27 cellular contexts compared by ENCODE assay signal in genomic region chr12:128626808-128627320, GRCh38.
"Had no signal": no experiment of that assay in that cellular context is flagged by ENCODE, and none has a peak within 500 bp of the region (broad histone marks: within the 10 kb centered on the region; RNA-seq: fewer than 3 reads in every experiment).

No MANE protein-coding gene starts in this region.

- H3K9me3 Mint-ChIP-seq: natural killer cell had no signal

- H3K27ac Mint-ChIP-seq: naive thymus-derived CD4-positive, alpha-beta T cell; natural killer cell; progenitor cell of endocrine pancreas; stimulated activated memory B cell treated with anti-CD40 and anti-IgM and Interleukin-4, amounts not matched to agents 10 μg/mL and 1 μg/mL and 100 μg/mL, for 72 hours; stimulated activated naive CD8-positive, alpha-beta T cell treated with anti-CD3 and anti-CD28 coated beads, Interleukin-15, amount 100 ng/mL, for 72 hours had no signal

- H3K27me3 ChIP-seq: ovary, right lobe of liver, sigmoid colon, thyroid gland, tibial nerve, upper lobe of left lung, vagina had no signal

- H3K36me3 Mint-ChIP-seq: naive thymus-derived CD4-positive, alpha-beta T cell; natural killer cell; stimulated activated memory B cell treated with anti-CD40 and anti-IgM and Interleukin-4, amounts not matched to agents 10 μg/mL and 1 μg/mL and 100 μg/mL, for 72 hours had no signal

- H3K4me1 Mint-ChIP-seq: natural killer cell; stimulated activated memory B cell treated with anti-CD40 and anti-IgM and Interleukin-4, amounts not matched to agents 10 μg/mL and 1 μg/mL and 100 μg/mL, for 72 hours; stimulated activated naive CD8-positive, alpha-beta T cell treated with anti-CD3 and anti-CD28 coated beads, Interleukin-15, amount 100 ng/mL, for 72 hours had no signal

- H3K4me3 ChIP-seq: ovary, psoas muscle, right lobe of liver, sigmoid colon, spleen, thoracic aorta, thyroid gland, tibial nerve, upper lobe of left lung, vagina had no signal

- H3K36me3 ChIP-seq: ovary, right lobe of liver, sigmoid colon, spleen, thoracic aorta, thyroid gland, tibial nerve, upper lobe of left lung, vagina had no signal

- H3K27me3 Mint-ChIP-seq: stimulated activated naive CD8-positive, alpha-beta T cell treated with anti-CD3 and anti-CD28 coated beads, Interleukin-15, amount 100 ng/mL, for 72 hours had no signal

- DNase-seq: naive thymus-derived CD4-positive, alpha-beta T cell; natural killer cell; occipital lobe; ovary; psoas muscle; right cardiac atrium; sigmoid colon; small intestine; spleen; stimulated activated CD4-positive, alpha-beta T cell treated with anti-CD3 and anti-CD28 coated beads, Interleukin-12 subunit alpha, Interleukin-12 subunit beta, amount 100 ng/mL, for 4 hours; stimulated activated CD4-positive, alpha-beta T cell treated with anti-CD3 and anti-CD28 coated beads, Interleukin-1b, Interleukin-23, amount 100 ng/mL, for 48 hours; stimulated activated CD4-positive, alpha-beta T cell treated with anti-CD3 and anti-CD28 coated beads, Interleukin-4, amount 100 ng/mL, for 1 hour; stimulated activated CD4-positive, alpha-beta T cell treated with anti-CD3 and anti-CD28 coated beads, Interleukin-4, amount 100 ng/mL, for 4 hours; stimulated activated CD8-positive, alpha-beta memory T cell treated with anti-CD3 and anti-CD28 coated beads, Interleukin-4, amount 100 ng/mL, for 48 hours; stimulated activated naive CD4-positive, alpha-beta T cell; stimulated activated naive CD8-positive, alpha-beta T cell treated with anti-CD3 and anti-CD28 coated beads, Interleukin-15, amount 100 ng/mL, for 72 hours; stimulated activated naive CD8-positive, alpha-beta T cell treated with anti-CD3 and anti-CD28 coated beads, Interleukin-15, Interleukin-2, amounts not matched to agents 100 U/mL and 50 U/mL, for 24 hours; thyroid gland; trophoblast cell had no signal

- H3K4me1 ChIP-seq: parathyroid adenoma, psoas muscle, right lobe of liver, sigmoid colon, spleen, thyroid gland, tibial nerve, upper lobe of left lung had no signal

- H3K4me3 Mint-ChIP-seq: naive thymus-derived CD4-positive, alpha-beta T cell; natural killer cell; stimulated activated memory B cell treated with anti-CD40 and anti-IgM and Interleukin-4, amounts not matched to agents 10 μg/mL and 1 μg/mL and 100 μg/mL, for 72 hours; stimulated activated naive CD8-positive, alpha-beta T cell treated with anti-CD3 and anti-CD28 coated beads, Interleukin-15, amount 100 ng/mL, for 72 hours had no signal

- H3K9me3 ChIP-seq: ovary, psoas muscle, right lobe of liver, sigmoid colon, thoracic aorta, thyroid gland, upper lobe of left lung, vagina had no signal

- ATAC-seq: naive thymus-derived CD4-positive, alpha-beta T cell; natural killer cell; psoas muscle; right cardiac atrium; right lobe of liver; stimulated activated memory B cell treated with anti-CD40 and anti-IgM and Interleukin-4, amounts not matched to agents 10 μg/mL and 1 μg/mL and 100 μg/mL, for 72 hours; stimulated activated naive CD8-positive, alpha-beta T cell treated with anti-CD3 and anti-CD28 coated beads, Interleukin-15, amount 100 ng/mL, for 72 hours; stimulated activated naive CD8-positive, alpha-beta T cell treated with anti-CD3 and anti-CD28 coated beads, Interleukin-15, Interleukin-2, amounts not matched to agents 100 U/mL and 50 U/mL, for 24 hours had no signal

- H3K27ac ChIP-seq: ovary, parathyroid adenoma, psoas muscle, right lobe of liver, sigmoid colon, spleen, thoracic aorta, thyroid gland, tibial nerve, upper lobe of left lung, vagina had no signal
